In genomic region chr12:67411562-67411961, GRCh38 we compare ENCODE assay signal across 19 cellular contexts.
DNase-seq lines count a peak whose midpoint lies in the region; ATAC-seq, FAIRE-seq and TF ChIP-seq lines count a peak whose summit lies in the region.
"Had no signal": no experiment of that assay in that cellular context is flagged by ENCODE, and none has a peak within 500 bp of the region (broad histone marks: within the 10 kb centered on the region; RNA-seq: fewer than 3 reads in every experiment).

No MANE protein-coding gene starts in this region.

- H3K36me3 Mint-ChIP-seq in naive thymus-derived CD8-positive, alpha-beta T cell, result peaks cover 0 to 10% (median 9%) of the 10 kb centered on the region in 3 donors
- H3K36me3 Mint-ChIP-seq: CD14-positive monocyte had no signal

- H3K4me1 ChIP-seq in A549 (no peaks in the 10 kb centered on the region), body of pancreas (peaks cover 22% of the 10 kb centered on the region), mucosa of descending colon (ENCODE audit: low read depth) (peaks cover 17% of the 10 kb centered on the region)
- H3K4me1 ChIP-seq: BLaER1 had no signal

- 24% methylated on average over 2 of the region's 2 CpGs for WGBS in A549 (ENCODE audit: missing lambda C conversion rate)
- WGBS in body of pancreas, 2 donors, result 34 to 41% methylated on average over 2 of the region's 2 CpGs

- TF ChIP-seq POLR2A in A549 (IDR thresholded peaks at IDR 0.05; ENCODE audit: low read length), result no peak
- no peak for TF ChIP-seq POLR2A in body of pancreas (IDR thresholded peaks at IDR 0.05)

- H3K9me3 ChIP-seq in A549 (no peaks in the 10 kb centered on the region), body of pancreas (no peaks in the 10 kb centered on the region), mucosa of descending colon (no peaks in the 10 kb centered on the region)
- H3K9me3 ChIP-seq: BLaER1 had no signal

- DNase-seq in A549 (ENCODE audit: low read depth in 1 of 2, low spot score in 1 of 2), result no peak
- DNase-seq in body of pancreas, result no peak
- DNase-seq in left lobe of liver (ENCODE audit: low spot score), result no peak
- DNase-seq in mucosa of descending colon, result no peak
- DNase-seq in medulla oblongata (ENCODE audit: extremely low spot score), result no peak
- DNase-seq in naive thymus-derived CD8-positive, alpha-beta T cell, result no peak
- DNase-seq: CD4-positive, alpha-beta memory T cell; DMS153; DMS79; GDM1; GOT3; H7; HFFc6 had no signal

- peaks cover 0 to 2% (median 0%) of the 10 kb centered on the region in 4 donors for H3K4me1 Mint-ChIP-seq in naive thymus-derived CD8-positive, alpha-beta T cell
- H3K4me1 Mint-ChIP-seq: CD14-positive monocyte had no signal

- H3K4me3 ChIP-seq in A549 (no peak overlapping the region), body of pancreas (no peak overlapping the region), mucosa of descending colon (no peak overlapping the region)
- H3K4me3 ChIP-seq: BLaER1 had no signal

- intact Hi-C loops in body of pancreas (cut with DNase I) (no loop called here), mucosa of descending colon (cut with DNase I, micrococcal nuclease) (no loop called here)

- no peak for TF ChIP-seq CTCF in A549 (IDR thresholded peaks at IDR 0.05)
- no peak for TF ChIP-seq CTCF in body of pancreas (IDR thresholded peaks at IDR 0.05)
- TF ChIP-seq CTCF in mucosa of descending colon (IDR thresholded peaks at IDR 0.05), result no peak

- no peak for TF ChIP-seq RAD21 in A549 (conservative IDR thresholded peaks at IDR 0.05 in 1 of 2, IDR thresholded peaks at IDR 0.05 in 1 of 2)

- H3K27me3 Mint-ChIP-seq in naive thymus-derived CD8-positive, alpha-beta T cell, result no peaks in the 10 kb centered on the region

- H3K27ac ChIP-seq in A549 (no peak overlapping the region), body of pancreas (peak overlapping the region in 3 of 4 donors; percentile 22 to 74 (median 68))
- H3K27ac ChIP-seq: 22Rv1, BLaER1 had no signal

- no peaks in the 10 kb centered on the region for H3K27me3 ChIP-seq in body of pancreas
- H3K27me3 ChIP-seq: BLaER1 had no signal

- ATAC-seq in A549 (no peak), body of pancreas (no peak), left lobe of liver (peak; percentile 43), mucosa of descending colon (peak; percentile 55)
- no peak for ATAC-seq in activated CD4-positive, CD25-positive, alpha-beta regulatory T cell treated with anti-CD3 and anti-CD28 coated beads, Interleukin-2, amount 50 U/mL, for 24 hours
- ATAC-seq in naive thymus-derived CD8-positive, alpha-beta T cell, result no peak
- ATAC-seq: HCT116 had no signal

- no peak overlapping the region for H3K27ac Mint-ChIP-seq in naive thymus-derived CD8-positive, alpha-beta T cell
- H3K27ac Mint-ChIP-seq: CD14-positive monocyte; CD4-positive, alpha-beta memory T cell; HFFc6 had no signal

- no peak overlapping the region for H3K4me3 Mint-ChIP-seq in naive thymus-derived CD8-positive, alpha-beta T cell
- H3K4me3 Mint-ChIP-seq: CD14-positive monocyte; CD4-positive, alpha-beta memory T cell; HFFc6 had no signal

- no peak overlapping the region for H3K4me2 ChIP-seq in A549
- H3K4me2 ChIP-seq: BLaER1 had no signal

- no peak for TF ChIP-seq EP300 in A549 (IDR thresholded peaks at IDR 0.05)

- peak; percentile 49 for FAIRE-seq in A549 (lab: Jason Lieb, UNC)
- FAIRE-seq: HTR-8/SVneo had no signal

- POLR2A ChIA-PET in A549 (lab: Yijun Ruan, JAX), result no interaction called here
- POLR2A ChIA-PET in naive thymus-derived CD8-positive, alpha-beta T cell (lab: Charles Lee), result no interaction called here

- no peaks in the 10 kb centered on the region for H3K36me3 ChIP-seq in body of pancreas (replicated peaks in 1 of 2; ENCODE audit: insufficient read depth in 1 of 2, low read depth in 2 of 2)
- H3K36me3 ChIP-seq in mucosa of descending colon (ENCODE audit: low read depth), result no peaks in the 10 kb centered on the region
- H3K36me3 ChIP-seq: BLaER1 had no signal

- CTCF ChIA-PET in A549 (lab: Yijun Ruan, JAX), result no interaction called here

- peaks cover 2 to 23% (median 13%) of the 10 kb centered on the region in 9 donors for H3K9me3 Mint-ChIP-seq in naive thymus-derived CD8-positive, alpha-beta T cell
- H3K9me3 Mint-ChIP-seq: HFFc6 had no signal

TF ChIP-seq in A549, 52 proteins besides CTCF, POLR2A, EP300 and RAD21:
- TF ChIP-seq USF2 (IDR thresholded peaks at IDR 0.05), result peak; percentile 59
- no peak for TF ChIP-seq RARB (CRISPR knock-in tag; IDR thresholded peaks at IDR 0.05)
TF ChIP-seq in A549: peak in this region for 1.

Comparison
In these comparisons a context has a peak if more than half of its experiments do, and no peak if none do; other contexts are left out.
1. ATAC-seq: peak in left lobe of liver (single experiment) and mucosa of descending colon (single experiment); none in A549 (0 of 2), body of pancreas (single experiment), activated CD4-positive, CD25-positive, alpha-beta regulatory T cell treated with anti-CD3 and anti-CD28 coated beads, Interleukin-2, amount 50 U/mL, for 24 hours (0 of 2) and naive thymus-derived CD8-positive, alpha-beta T cell (0 of 2).
2. H3K27ac ChIP-seq: peak in body of pancreas (3 of 4); none in A549 (0 of 2).